In the genomic region with DNA sequence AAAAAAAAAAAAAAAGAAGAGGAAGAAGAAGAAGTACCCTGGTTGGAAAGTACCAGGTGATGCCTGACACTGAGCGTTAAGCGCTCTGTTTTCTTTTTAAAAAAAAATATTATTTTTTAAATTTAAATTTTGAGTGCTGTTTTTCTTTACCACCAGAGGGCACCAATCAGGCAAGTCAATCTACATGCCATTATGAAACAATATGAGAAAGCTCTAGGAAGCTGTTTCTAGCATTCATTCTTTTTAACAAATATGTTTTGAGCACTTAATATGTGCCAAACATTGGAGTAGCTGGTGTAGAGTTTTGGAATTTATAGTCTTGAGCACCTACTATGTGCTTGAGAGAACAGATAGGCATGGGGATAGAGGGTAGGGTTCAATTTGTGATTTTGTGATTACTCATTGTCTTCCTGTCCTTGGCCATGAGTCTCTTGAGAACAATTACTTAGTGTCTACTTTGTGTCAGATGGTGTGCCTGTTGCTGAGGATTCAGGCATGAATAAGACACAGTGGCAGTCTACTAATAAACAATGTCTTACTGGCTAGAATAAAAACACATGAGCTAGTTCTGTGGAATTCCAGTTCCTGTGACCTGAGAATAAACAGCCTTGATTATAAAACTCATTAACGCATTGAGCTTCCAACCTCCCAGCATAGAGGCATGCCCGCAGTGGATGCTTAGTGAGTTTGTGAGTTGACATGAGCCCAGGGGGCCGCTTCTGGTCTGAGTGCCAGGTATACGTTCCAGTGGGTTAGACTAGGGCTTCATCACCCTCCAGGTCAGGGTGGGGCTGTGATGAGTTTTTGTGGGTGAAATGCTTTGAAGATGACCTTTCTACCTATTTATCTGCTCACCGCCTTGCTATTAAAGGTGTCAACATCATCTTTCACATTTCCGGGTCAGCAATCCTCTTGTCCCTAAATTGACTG, we compare ENCODE assay signal across 1 cellular context.
A peak's percentile ranks its signal among the peaks of the same experiment; 100 is the strongest.
TF ChIP-seq lines count a peak whose summit lies in the region.

No MANE protein-coding gene starts in this region.

TF ChIP-seq in K562, 482 proteins besides CTCF, POLR2A, EP300 and RAD21 (continued from another document):
- TF ChIP-seq, protein P1, sequence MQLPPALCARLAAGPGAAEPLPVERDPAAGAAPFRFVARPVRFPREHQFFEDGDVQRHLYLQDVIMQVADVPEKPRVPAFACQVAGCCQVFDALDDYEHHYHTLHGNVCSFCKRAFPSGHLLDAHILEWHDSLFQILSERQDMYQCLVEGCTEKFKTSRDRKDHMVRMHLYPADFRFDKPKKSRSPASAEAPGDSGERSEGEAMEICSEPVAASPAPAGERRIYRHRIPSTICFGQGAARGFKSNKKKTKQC (CRISPR knock-in tag; IDR thresholded peaks at IDR 0.05): no peak
- TF ChIP-seq ZNF174 (CRISPR knock-in tag; IDR thresholded peaks at IDR 0.05) (no peak), RFX7 (CRISPR knock-in tag; IDR thresholded peaks at IDR 0.05) (no peak), HIVEP1 (CRISPR knock-in tag; IDR thresholded peaks at IDR 0.05) (no peak), DPF2 (IDR thresholded peaks at IDR 0.05) (0 out of 2 replicates have a peak, but pooled peaks have one; percentile 22), MYBL2 (IDR thresholded peaks at IDR 0.05; ENCODE audit: low read depth) (peak; percentile 71), MYBL2 (CRISPR knock-in tag; IDR thresholded peaks at IDR 0.05; ENCODE audit: borderline replicate concordance) (no peak), RBM34 (IDR thresholded peaks at IDR 0.05; ENCODE audit: borderline replicate concordance, insufficient read depth, low read length) (no peak), CXXC5 (CRISPR knock-in tag; IDR thresholded peaks at IDR 0.05) (no peak), FUS (optimal IDR thresholded peaks at IDR 0.05; ENCODE audit: low read depth, low read length) (no peak), NR2C2 (CRISPR knock-in tag; IDR thresholded peaks at IDR 0.05) (no peak), NR2C2 (tag; IDR thresholded peaks at IDR 0.05) (no peak), ZNF384 (IDR thresholded peaks at IDR 0.05; ENCODE audit: low read depth, low read length) (0 out of 2 replicates have a peak, but pooled peaks have one; percentile 26), ZNF24 (IDR thresholded peaks at IDR 0.05) (0 out of 2 replicates have a peak, but pooled peaks have one; percentile 18), ELF4 (CRISPR knock-in tag; IDR thresholded peaks at IDR 0.05) (no peak), BMI1 (IDR thresholded peaks at IDR 0.05; ENCODE audit: low read length) (no peak), ZKSCAN1 (IDR thresholded peaks at IDR 0.05; ENCODE audit: low read depth, low read length) (peak; percentile 92), MEF2A (IDR thresholded peaks at IDR 0.05; ENCODE audit: control insufficient read depth, low read depth, low read length) (no peak), HMG20B (CRISPR knock-in tag; IDR thresholded peaks at IDR 0.05) (no peak), PURB (CRISPR knock-in tag; IDR thresholded peaks at IDR 0.05; ENCODE audit: low read depth) (no peak), KHSRP (IDR thresholded peaks at IDR 0.05) (no peak)
- TF ChIP-seq, protein P2, sequence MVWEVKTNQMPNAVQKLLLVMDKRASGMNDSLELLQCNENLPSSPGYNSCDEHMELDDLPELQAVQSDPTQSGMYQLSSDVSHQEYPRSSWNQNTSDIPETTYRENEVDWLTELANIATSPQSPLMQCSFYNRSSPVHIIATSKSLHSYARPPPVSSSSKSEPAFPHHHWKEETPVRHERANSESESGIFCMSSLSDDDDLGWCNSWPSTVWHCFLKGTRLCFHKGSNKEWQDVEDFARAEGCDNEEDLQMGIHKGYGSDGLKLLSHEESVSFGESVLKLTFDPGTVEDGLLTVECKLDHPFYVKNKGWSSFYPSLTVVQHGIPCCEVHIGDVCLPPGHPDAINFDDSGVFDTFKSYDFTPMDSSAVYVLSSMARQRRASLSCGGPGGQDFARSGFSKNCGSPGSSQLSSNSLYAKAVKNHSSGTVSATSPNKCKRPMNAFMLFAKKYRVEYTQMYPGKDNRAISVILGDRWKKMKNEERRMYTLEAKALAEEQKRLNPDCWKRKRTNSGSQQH (CRISPR knock-in tag; IDR thresholded peaks at IDR 0.05): no peak
- TF ChIP-seq, protein P3, sequence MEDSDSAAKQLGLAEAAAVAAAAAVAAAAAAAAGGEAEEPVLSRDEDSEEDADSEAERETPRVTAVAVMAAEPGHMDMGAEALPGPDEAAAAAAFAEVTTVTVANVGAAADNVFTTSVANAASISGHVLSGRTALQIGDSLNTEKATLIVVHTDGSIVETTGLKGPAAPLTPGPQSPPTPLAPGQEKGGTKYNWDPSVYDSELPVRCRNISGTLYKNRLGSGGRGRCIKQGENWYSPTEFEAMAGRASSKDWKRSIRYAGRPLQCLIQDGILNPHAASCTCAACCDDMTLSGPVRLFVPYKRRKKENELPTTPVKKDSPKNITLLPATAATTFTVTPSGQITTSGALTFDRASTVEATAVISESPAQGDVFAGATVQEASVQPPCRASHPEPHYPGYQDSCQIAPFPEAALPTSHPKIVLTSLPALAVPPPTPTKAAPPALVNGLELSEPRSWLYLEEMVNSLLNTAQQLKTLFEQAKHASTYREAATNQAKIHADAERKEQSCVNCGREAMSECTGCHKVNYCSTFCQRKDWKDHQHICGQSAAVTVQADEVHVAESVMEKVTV (CRISPR knock-in tag; IDR thresholded peaks at IDR 0.05): 0 out of 2 replicates have a peak, but pooled peaks have one; percentile 10
- TF ChIP-seq, protein P4, sequence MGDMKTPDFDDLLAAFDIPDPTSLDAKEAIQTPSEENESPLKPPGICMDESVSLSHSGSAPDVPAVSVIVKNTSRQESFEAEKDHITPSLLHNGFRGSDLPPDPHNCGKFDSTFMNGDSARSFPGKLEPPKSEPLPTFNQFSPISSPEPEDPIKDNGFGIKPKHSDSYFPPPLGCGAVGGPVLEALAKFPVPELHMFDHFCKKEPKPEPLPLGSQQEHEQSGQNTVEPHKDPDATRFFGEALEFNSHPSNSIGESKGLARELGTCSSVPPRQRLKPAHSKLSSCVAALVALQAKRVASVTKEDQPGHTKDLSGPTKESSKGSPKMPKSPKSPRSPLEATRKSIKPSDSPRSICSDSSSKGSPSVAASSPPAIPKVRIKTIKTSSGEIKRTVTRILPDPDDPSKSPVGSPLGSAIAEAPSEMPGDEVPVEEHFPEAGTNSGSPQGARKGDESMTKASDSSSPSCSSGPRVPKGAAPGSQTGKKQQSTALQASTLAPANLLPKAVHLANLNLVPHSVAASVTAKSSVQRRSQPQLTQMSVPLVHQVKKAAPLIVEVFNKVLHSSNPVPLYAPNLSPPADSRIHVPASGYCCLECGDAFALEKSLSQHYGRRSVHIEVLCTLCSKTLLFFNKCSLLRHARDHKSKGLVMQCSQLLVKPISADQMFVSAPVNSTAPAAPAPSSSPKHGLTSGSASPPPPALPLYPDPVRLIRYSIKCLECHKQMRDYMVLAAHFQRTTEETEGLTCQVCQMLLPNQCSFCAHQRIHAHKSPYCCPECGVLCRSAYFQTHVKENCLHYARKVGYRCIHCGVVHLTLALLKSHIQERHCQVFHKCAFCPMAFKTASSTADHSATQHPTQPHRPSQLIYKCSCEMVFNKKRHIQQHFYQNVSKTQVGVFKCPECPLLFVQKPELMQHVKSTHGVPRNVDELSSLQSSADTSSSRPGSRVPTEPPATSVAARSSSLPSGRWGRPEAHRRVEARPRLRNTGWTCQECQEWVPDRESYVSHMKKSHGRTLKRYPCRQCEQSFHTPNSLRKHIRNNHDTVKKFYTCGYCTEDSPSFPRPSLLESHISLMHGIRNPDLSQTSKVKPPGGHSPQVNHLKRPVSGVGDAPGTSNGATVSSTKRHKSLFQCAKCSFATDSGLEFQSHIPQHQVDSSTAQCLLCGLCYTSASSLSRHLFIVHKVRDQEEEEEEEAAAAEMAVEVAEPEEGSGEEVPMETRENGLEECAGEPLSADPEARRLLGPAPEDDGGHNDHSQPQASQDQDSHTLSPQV (IDR thresholded peaks at IDR 0.05): no peak
- TF ChIP-seq, protein P5, sequence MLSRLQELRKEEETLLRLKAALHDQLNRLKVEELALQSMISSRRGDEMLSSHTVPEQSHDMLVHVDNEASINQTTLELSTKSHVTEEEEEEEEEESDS (CRISPR knock-in tag; IDR thresholded peaks at IDR 0.05): no peak
TF ChIP-seq in K562: peak in this region for 7.
